Comparison of ENCODE assay signal across 18 cellular contexts in the genomic region with DNA sequence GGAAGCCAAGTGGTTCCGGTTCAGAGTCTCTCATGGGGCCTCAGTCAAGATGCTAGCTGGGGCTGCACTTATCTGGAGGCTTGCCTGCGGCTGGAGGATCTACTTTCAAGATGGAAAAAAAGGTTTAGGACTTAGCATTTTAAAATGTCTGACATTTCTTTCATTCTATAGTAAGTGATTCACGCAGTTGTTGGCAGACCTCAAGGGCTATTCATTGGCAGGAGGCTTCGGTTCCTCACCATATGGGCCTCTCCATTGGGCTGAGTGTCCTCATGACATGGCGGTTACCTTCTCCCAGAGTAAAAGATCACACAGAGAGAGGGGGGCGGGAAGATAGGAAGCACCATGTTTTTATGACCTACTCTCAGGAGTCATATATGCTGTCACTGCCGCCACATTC.
A peak's percentile ranks its signal among the peaks of the same experiment; 100 is the strongest.
DNase-seq lines count a peak whose midpoint lies in the region; ATAC-seq and TF ChIP-seq lines count a peak whose summit lies in the region.
"Had no signal": no experiment of that assay in that cellular context is flagged by ENCODE, and none has a peak within 500 bp of the region (broad histone marks: within the 10 kb centered on the region; RNA-seq: fewer than 3 reads in every experiment).

No MANE protein-coding gene starts in this region.

- no peaks in the 10 kb centered on the region for H3K4me1 ChIP-seq in IMR-90 (ENCODE audit: control insufficient read depth, insufficient read depth, low read length)

- CTCF ChIA-PET in IMR-90 (lab: Yijun Ruan, JAX), result no interaction called here

- H3K56ac ChIP-seq in IMR-90 (ENCODE audit: extremely low read depth, insufficient read depth, low read length), result no peak overlapping the region

- intact Hi-C loops in IMR-90 (cut with micrococcal nuclease), result loop anchor here (10.0 kb wide), 1 partner anchor 334 kb away; the partner anchor contains the start of gene PTS

- WGBS in IMR-90 (ENCODE audit: extremely low coverage in 2 of 2, insufficient read length in 1 of 2), 2 experiments, result no CpG with 5 or more reads among the region's 7 CpGs

- peaks cover 1% of the 10 kb centered on the region for H3K27me3 Mint-ChIP-seq in endothelial cell (ENCODE audit: unreplicated experiment)

- H3K36me3 Mint-ChIP-seq in endothelial cell (ENCODE audit: low read depth, unreplicated experiment), result no peaks in the 10 kb centered on the region
- H3K36me3 Mint-ChIP-seq: CD4-positive, alpha-beta memory T cell had no signal

- no peak overlapping the region for H3K4ac ChIP-seq in IMR-90 (ENCODE audit: low read depth, low read length)

- H2AK5ac ChIP-seq in IMR-90 (ENCODE audit: low read depth, low read length), result no peak overlapping the region

- H3K4me2 ChIP-seq in IMR-90 (ENCODE audit: low read depth, low read length), result no peak overlapping the region
- H3K4me2 ChIP-seq: PC-9 had no signal

- no peak overlapping the region for H2BK15ac ChIP-seq in IMR-90 (ENCODE audit: low read depth, low read length)

- no peak overlapping the region for H3K18ac ChIP-seq in IMR-90 (ENCODE audit: low read depth, low read length)

- H3K4me3 ChIP-seq in AG10803 (ENCODE audit: low read length) (no peak overlapping the region), IMR-90 (ENCODE audit: insufficient read depth, low read depth, low read length) (no peak overlapping the region), astrocyte of the spinal cord (ENCODE audit: low read depth, low read length) (no peak overlapping the region), coronary artery (no peak overlapping the region)
- H3K4me3 ChIP-seq: PC-9, SJSA1 had no signal

- H3K4me3 Mint-ChIP-seq in endothelial cell (ENCODE audit: unreplicated experiment), result no peak overlapping the region
- H3K4me3 Mint-ChIP-seq: CD4-positive, alpha-beta memory T cell had no signal

- H3K9ac ChIP-seq in IMR-90 (ENCODE audit: low read depth, low read length), result no peak overlapping the region

- H3K27me3 ChIP-seq in IMR-90 (ENCODE audit: control insufficient read depth, insufficient read depth, low read length), result peaks cover 6% of the 10 kb centered on the region
- H3K27me3 ChIP-seq: SJSA1 had no signal

- H2AK9ac ChIP-seq in IMR-90 (replicated peaks; ENCODE audit: low read depth, low read length, poor library complexity), result no peak overlapping the region

- in situ Hi-C loops in IMR-90 (cut with MboI; ENCODE audit: low sequenced_read_pairs) (loop anchor here (5.0 kb wide), 1 partner anchor 271 kb away; no protein-coding TSS in a partner anchor), astrocyte of the spinal cord (cut with HindIII; ENCODE audit: low sequenced_read_pairs) (no loop called here)

- no peaks in the 10 kb centered on the region for H3K4me1 Mint-ChIP-seq in endothelial cell (ENCODE audit: unreplicated experiment)

- no peak for TF ChIP-seq CTCF in AG10803 (conservative IDR thresholded peaks at IDR 0.05; ENCODE audit: low read length)
- no peak for TF ChIP-seq CTCF in IMR-90 (conservative IDR thresholded peaks at IDR 0.05; ENCODE audit: low read depth, low read length)
- no peak for TF ChIP-seq CTCF in astrocyte of the spinal cord (IDR thresholded peaks at IDR 0.05; ENCODE audit: low read depth, low read length)
- TF ChIP-seq CTCF in endothelial cell (IDR thresholded peaks at IDR 0.05; ENCODE audit: unreplicated experiment), result no peak
- TF ChIP-seq CTCF in coronary artery (IDR thresholded peaks at IDR 0.05), result no peak

- H4K20me1 ChIP-seq in IMR-90 (ENCODE audit: insufficient read depth, low read length), result no peaks in the 10 kb centered on the region

- TF ChIP-seq RAD21 in IMR-90 (IDR thresholded peaks at IDR 0.05; ENCODE audit: low read length), result no peak

- no peak; the same call in 1 of the 2 replicates for ATAC-seq in IMR-90 (ENCODE audit: low read depth)
- no peak for ATAC-seq in GM21723 (IDR thresholded peaks at IDR 0.05; ENCODE audit: unreplicated experiment)
- no peak for ATAC-seq in GM18907 (IDR thresholded peaks at IDR 0.05; ENCODE audit: unreplicated experiment)

- no peak overlapping the region for H4K91ac ChIP-seq in IMR-90 (ENCODE audit: insufficient read depth, low read depth, low read length)

- no peak for TF ChIP-seq POLR2A in IMR-90 (IDR thresholded peaks at IDR 0.05; ENCODE audit: low read depth, low read length)

- no peaks in the 10 kb centered on the region for H3K79me1 ChIP-seq in IMR-90 (ENCODE audit: low read depth in 1 of 2, low read length in 2 of 2)

- no peak overlapping the region for H2BK120ac ChIP-seq in IMR-90 (ENCODE audit: low read depth, low read length)

- H3K23ac ChIP-seq in IMR-90 (ENCODE audit: low read depth, low read length), result no peak overlapping the region

- 0 out of 2 replicates have a peak, but pooled peaks cover 2% of the 10 kb centered on the region for H3K9me1 ChIP-seq in IMR-90 (ENCODE audit: insufficient read depth, low read length)

- H4K8ac ChIP-seq in IMR-90 (ENCODE audit: low read depth in 2 of 2, low read length in 2 of 2), result no peak overlapping the region

- H2AFZ ChIP-seq in IMR-90 (replicated peaks; ENCODE audit: low read length, poor library complexity), result no peak overlapping the region
- H2AFZ ChIP-seq: PC-9 had no signal

- H4K5ac ChIP-seq in IMR-90 (ENCODE audit: low read depth, low read length), result no peak overlapping the region

- no TSS peak for BruUV-seq in IMR-90 (replicated peaks; lab: Mats Ljungman, UMichigan)

- POLR2A ChIA-PET in IMR-90 (lab: Charles Lee; ENCODE audit: unreplicated experiment), result no interaction called here

- H2BK5ac ChIP-seq in IMR-90 (ENCODE audit: low read depth, low read length, poor library complexity, severe bottlenecking), result no peak overlapping the region

- dilution Hi-C loops in IMR-90 (cut with HindIII; ENCODE audit: low sequenced_read_pairs, unreplicated experiment), result no loop called here

- H3K9me3 ChIP-seq in IMR-90 (ENCODE audit: control insufficient read depth, insufficient read depth, low read length), result no peaks in the 10 kb centered on the region
- H3K9me3 ChIP-seq: SJSA1 had no signal

- H3K14ac ChIP-seq in IMR-90 (replicated peaks; ENCODE audit: low read depth, low read length), result no peak overlapping the region

- peak; percentile 17 for DNase-seq in AG10803 (ENCODE audit: low read depth)
- DNase-seq in IMR-90, result peak; percentile 43
- peak; percentile 62 for DNase-seq in astrocyte of the spinal cord (ENCODE audit: low read depth, low spot score)
- peak; percentile 82 for DNase-seq in iris pigment epithelial cell (ENCODE audit: low read depth)
- no peak for DNase-seq in endothelial cell (ENCODE audit: low spot score)
- DNase-seq in coronary artery (ENCODE audit: low spot score), result no peak
- DNase-seq: 8988T; Calu3; CD4-positive, alpha-beta memory T cell; DMS53; GOT3; NCI-H1930; NCI-H2171 treated with DMSO at 0.1 percent for 48 hours; NCI-H510A; PC-9 had no signal

- no peak overlapping the region for H3K27ac Mint-ChIP-seq in endothelial cell (ENCODE audit: unreplicated experiment)
- H3K27ac Mint-ChIP-seq: CD4-positive, alpha-beta memory T cell had no signal

- H3K36me3 ChIP-seq in IMR-90 (ENCODE audit: control insufficient read depth, insufficient read depth, low read length), result no peaks in the 10 kb centered on the region
- H3K36me3 ChIP-seq: SJSA1 had no signal

- no peak overlapping the region for H2BK20ac ChIP-seq in IMR-90 (ENCODE audit: low read depth, low read length)

- H3K9me3 Mint-ChIP-seq in endothelial cell (ENCODE audit: unreplicated experiment), result no peaks in the 10 kb centered on the region
- H3K9me3 Mint-ChIP-seq: CD4-positive, alpha-beta memory T cell had no signal

- H3K27ac ChIP-seq in IMR-90 (ENCODE audit: insufficient read depth, low read length), result no peak overlapping the region
- no peak overlapping the region for H3K27ac ChIP-seq in coronary artery
- H3K27ac ChIP-seq: PC-9, SJSA1 had no signal

TF ChIP-seq in IMR-90, 13 proteins besides CTCF, POLR2A, EP300 and RAD21:
- no peak for TF ChIP-seq MAFK (IDR thresholded peaks at IDR 0.05; ENCODE audit: low read depth, low read length)
- TF ChIP-seq SMC3 (IDR thresholded peaks at IDR 0.05; ENCODE audit: low read depth, low read length), result no peak
- TF ChIP-seq CHD1 (IDR thresholded peaks at IDR 0.05; ENCODE audit: low read depth, low read length), result no peak
- TF ChIP-seq CEBPB (IDR thresholded peaks at IDR 0.05; ENCODE audit: low read depth, low read length), result no peak
- TF ChIP-seq ELK1 (IDR thresholded peaks at IDR 0.05; ENCODE audit: borderline replicate concordance, low read depth, low read length), result no peak
- TF ChIP-seq MXI1 (IDR thresholded peaks at IDR 0.05; ENCODE audit: borderline replicate concordance, low read depth, low read length), result no peak
- no peak for TF ChIP-seq RCOR1 (IDR thresholded peaks at IDR 0.05; ENCODE audit: insufficient replicate concordance, low read length)
- no peak for TF ChIP-seq BHLHE40 (IDR thresholded peaks at IDR 0.05; ENCODE audit: low read depth, low read length)
- no peak for TF ChIP-seq FOS (IDR thresholded peaks at IDR 0.05; ENCODE audit: low read depth, low read length)
- TF ChIP-seq NFE2L2 (IDR thresholded peaks at IDR 0.05; ENCODE audit: low read depth, low read length), result no peak
- TF ChIP-seq RFX5 (IDR thresholded peaks at IDR 0.05; ENCODE audit: low read depth, low read length), result no peak
- TF ChIP-seq, protein P1, sequence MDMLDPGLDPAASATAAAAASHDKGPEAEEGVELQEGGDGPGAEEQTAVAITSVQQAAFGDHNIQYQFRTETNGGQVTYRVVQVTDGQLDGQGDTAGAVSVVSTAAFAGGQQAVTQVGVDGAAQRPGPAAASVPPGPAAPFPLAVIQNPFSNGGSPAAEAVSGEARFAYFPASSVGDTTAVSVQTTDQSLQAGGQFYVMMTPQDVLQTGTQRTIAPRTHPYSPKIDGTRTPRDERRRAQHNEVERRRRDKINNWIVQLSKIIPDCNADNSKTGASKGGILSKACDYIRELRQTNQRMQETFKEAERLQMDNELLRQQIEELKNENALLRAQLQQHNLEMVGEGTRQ (IDR thresholded peaks at IDR 0.05; ENCODE audit: low read depth, low read length), result no peak
- no peak for TF ChIP-seq MAZ (IDR thresholded peaks at IDR 0.05; ENCODE audit: borderline replicate concordance, low read depth, low read length)

Comparison
In these comparisons a context has a peak if more than half of its experiments do, and no peak if none do; other contexts are left out.
1. DNase-seq: peak in AG10803 (single experiment), IMR-90 (single experiment), astrocyte of the spinal cord (single experiment) and iris pigment epithelial cell (single experiment); none in endothelial cell (single experiment) and coronary artery (single experiment).